Comparison of ENCODE assay signal across 8 cellular contexts in the genomic region with DNA sequence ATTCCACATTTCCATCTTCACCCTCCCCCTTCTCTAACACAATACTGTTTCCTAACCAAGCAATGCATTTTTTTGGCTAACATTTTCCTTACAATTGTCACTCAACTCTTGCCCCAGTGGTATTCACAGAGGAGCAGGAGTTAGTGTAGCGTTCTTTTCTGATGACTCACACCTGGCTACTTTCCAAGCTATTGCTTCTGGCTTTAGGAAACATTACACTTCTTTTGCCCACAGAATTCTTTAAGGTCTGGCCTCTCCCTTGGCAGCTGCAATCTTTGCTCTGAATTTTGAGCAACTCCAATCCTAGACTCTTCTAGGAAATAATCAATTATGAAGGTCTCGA. TPM values are rescaled to one million over a fixed set of nuclear protein-coding genes. Genes with fewer than 3 reads are reported as not detected.
DNase-seq lines count a peak whose midpoint lies in the region; FAIRE-seq and TF ChIP-seq lines count a peak whose summit lies in the region.

No MANE protein-coding gene starts in this region.

- DNase-seq in COLO668 (lab: John Stamatoyannopoulos, UW; ENCODE audit: unreplicated experiment) (peak; percentile 9), MV-4-11 (lab: John Stamatoyannopoulos, UW) (peak; percentile 69), bronchial epithelial cell (ENCODE audit: low read depth) (peak; percentile 97), medulla oblongata (ENCODE audit: extremely low spot score) (peak; percentile 4), T-helper 2 cell (no peak), NCI-H82 treated with DMSO at 0.1 percent for 48 hours (lab: John Stamatoyannopoulos, UW; ENCODE audit: unreplicated experiment) (no peak)
- no peak for DNase-seq in activated effector memory CD4-positive, alpha-beta T cell treated with Interleukin-2 at 50 U/mL for 16 hours
- no peak for DNase-seq in activated CD8-positive, alpha-beta memory T cell treated with anti-CD3 and anti-CD28 coated beads, Interleukin-2, amount 50 U/mL, for 4 hours

- no peak for TF ChIP-seq CTCF in bronchial epithelial cell (IDR thresholded peaks at IDR 0.05; ENCODE audit: insufficient read depth, low read length, severe bottlenecking)

- H3K36me3 ChIP-seq in bronchial epithelial cell (ENCODE audit: control insufficient read depth, insufficient read depth, low read length): no peaks in the 10 kb centered on the region

- H3K27me3 ChIP-seq in bronchial epithelial cell (ENCODE audit: control insufficient read depth, insufficient read depth, low read length): no peaks in the 10 kb centered on the region

- FAIRE-seq in bronchial epithelial cell (lab: Jason Lieb, UNC): peak; percentile 47

- H3K4me3 ChIP-seq in bronchial epithelial cell (ENCODE audit: low read depth, low read length): no peak overlapping the region

RNA-seq across cellular contexts. Expression of a gene that starts 27.5 kb away (rescaled TPM):
- total RNA-seq in bronchial epithelial cell: 38.7 and 52.2 TPM in 2 replicates

Comparison
In these comparisons a context has a peak if more than half of its experiments do, and no peak if none do; other contexts are left out.
1. DNase-seq: peak in COLO668 (single experiment), MV-4-11 (single experiment), bronchial epithelial cell (single experiment) and medulla oblongata (single experiment); none in T-helper 2 cell (0 of 5), NCI-H82 treated with DMSO at 0.1 percent for 48 hours (single experiment), activated effector memory CD4-positive, alpha-beta T cell treated with Interleukin-2 at 50 U/mL for 16 hours (single experiment) and activated CD8-positive, alpha-beta memory T cell treated with anti-CD3 and anti-CD28 coated beads, Interleukin-2, amount 50 U/mL, for 4 hours (single experiment).